8 cellular contexts compared by ENCODE assay signal in the genomic region with DNA sequence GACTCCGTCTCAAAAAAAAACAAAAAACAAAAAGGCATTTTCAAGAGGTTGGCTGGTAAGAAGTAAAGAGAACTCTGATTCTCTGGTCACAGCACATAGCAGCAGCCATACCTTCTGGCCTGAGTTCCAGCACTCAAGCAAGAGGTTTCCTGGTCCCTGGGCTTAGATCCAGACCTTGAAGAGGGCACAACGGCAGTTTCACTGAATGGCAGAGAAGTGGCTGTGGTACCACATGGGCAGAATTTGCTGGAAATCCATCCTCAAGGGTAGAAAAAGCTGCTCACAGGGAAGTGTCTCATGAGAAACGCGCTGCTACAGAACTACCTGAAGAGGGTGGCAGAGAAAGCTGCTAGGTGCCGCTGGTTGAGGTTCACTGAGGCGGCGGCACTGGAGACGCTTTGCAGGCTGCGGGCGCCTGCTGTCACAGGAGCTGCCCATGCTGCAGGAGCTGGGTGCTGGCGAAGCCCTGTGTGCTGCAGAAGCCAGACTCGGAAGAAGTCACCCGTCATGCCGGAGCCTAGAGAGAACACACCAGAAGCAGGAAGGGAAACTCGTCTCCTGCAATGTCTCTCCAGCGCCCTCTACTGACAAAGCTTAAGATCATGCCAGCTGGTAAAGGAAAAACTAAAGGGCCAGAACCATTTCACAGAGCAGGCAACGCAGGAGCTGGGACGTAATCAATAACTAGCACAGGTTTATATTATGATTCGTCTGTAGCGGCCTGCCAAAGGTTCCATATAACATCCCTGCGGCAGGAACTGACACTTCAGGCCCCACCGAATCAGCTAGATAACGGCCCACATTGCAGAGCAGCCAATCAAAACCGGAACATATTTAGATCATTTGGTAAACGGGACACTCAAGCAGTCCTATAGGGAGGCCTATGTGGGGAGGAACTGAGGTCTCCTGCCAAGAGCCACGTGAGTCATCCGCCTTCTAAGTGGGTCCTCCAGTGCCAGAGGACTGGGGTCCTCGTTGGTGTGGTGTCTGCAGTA. TPM values are rescaled to one million over a fixed set of nuclear protein-coding genes. Genes with fewer than 3 reads are reported as not detected.
DNase-seq lines count a peak whose midpoint lies in the region; ATAC-seq and TF ChIP-seq lines count a peak whose summit lies in the region.

No MANE protein-coding gene starts in this region.

- peak overlapping the region; percentile 87 to 91 for H3K27ac ChIP-seq in lung (ENCODE audit: low read depth in 1 of 2, low read length in 1 of 2)

- no peaks in the 10 kb centered on the region for H3K36me3 ChIP-seq in lung (ENCODE audit: control insufficient read depth in 2 of 2, insufficient read depth in 2 of 2, low read length in 2 of 2)

- peak; percentile 89 for TF ChIP-seq CTCF in lung (IDR thresholded peaks at IDR 0.05; ENCODE audit: control extremely low read depth, extremely low read depth)

- H3K4me1 ChIP-seq in lung (ENCODE audit: control insufficient read depth in 2 of 2, insufficient read depth in 2 of 2, low read length in 2 of 2): peaks cover 0 to 5% of the 10 kb centered on the region in 2 donors

- 14 to 18% methylated on average over 28 of the region's 28 CpGs for WGBS in lung, 2 donors

- ATAC-seq in HG03342 (IDR thresholded peaks at IDR 0.05; ENCODE audit: unreplicated experiment) (peak; percentile 46), lung (ENCODE audit: insufficient read depth, low FRiP score) (peak; percentile 81), HG02623 (IDR thresholded peaks at IDR 0.05; ENCODE audit: unreplicated experiment) (no peak)

- peak; percentile 78 for DNase-seq in GM03348 (ENCODE audit: low spot score)
- peak; percentile 56 for DNase-seq in NCI-H526 treated with DMSO at 0.1 percent for 48 hours (lab: John Stamatoyannopoulos, UW)
- DNase-seq in activated CD4-positive, alpha-beta T cell treated with anti-CD3 and anti-CD28 coated beads for 48 hours: peak; percentile 79
- peak; percentile 93 for DNase-seq in dermis blood vessel endothelial cell
- peak; percentile 84 for DNase-seq in lung (ENCODE audit: low spot score)
- peak; percentile 39 to 70 (median 44) for DNase-seq in stimulated activated CD4-positive, alpha-beta T cell treated with anti-CD3 and anti-CD28 coated beads, TNF-alpha, amount 100 ng/mL, for 4 hours (ENCODE audit: low read depth in 3 of 3)

- peak overlapping the region; percentile 27 for H3K4me3 ChIP-seq in lung

- no peaks in the 10 kb centered on the region for H3K27me3 ChIP-seq in lung (ENCODE audit: control insufficient read depth, insufficient read depth)

- no peaks in the 10 kb centered on the region for H3K9me3 ChIP-seq in lung (ENCODE audit: control insufficient read depth in 2 of 2, insufficient read depth in 1 of 2, low read length in 1 of 2)

RNA-seq across cellular contexts. Expression of a gene that starts 5.4 kb away (rescaled TPM):
- total RNA-seq in dermis blood vessel endothelial cell: 6.6 and 14.6 TPM in 2 replicates
- total RNA-seq in lung: 10 to 100 TPM; 12.8 to 13.1 TPM
- 10 to 100 TPM in 1 of 2 donors, 1 to 10 TPM in 1; 7.8 to 10.3 TPM for polyA plus RNA-seq in lung

RNA-seq across cellular contexts. Expression of a gene that starts 17.0 kb away (rescaled TPM):
- 26.2 and 30.2 TPM in 2 replicates for total RNA-seq in dermis blood vessel endothelial cell
- total RNA-seq in lung: 10 to 100 TPM in 1 of 2 donors, 1 to 10 TPM in 1; 9.8 to 12.7 TPM
- 10 to 100 TPM; 10.2 to 33.0 TPM for polyA plus RNA-seq in lung

RNA-seq across cellular contexts. Expression of a gene that starts 30.3 kb away (rescaled TPM):
- total RNA-seq in dermis blood vessel endothelial cell: not detected in 2 replicates
- total RNA-seq in lung: under 1 TPM in 1 of 2 donors, not detected in 1; 0.21 TPM
- under 1 TPM in 1 of 2 donors, not detected in 1; 0.02 TPM for polyA plus RNA-seq in lung

RNA-seq across cellular contexts. Expression of a gene that starts 58.6 kb away (rescaled TPM):
- total RNA-seq in dermis blood vessel endothelial cell: not detected in 2 replicates
- not detected for total RNA-seq in lung
- polyA plus RNA-seq in lung: not detected
